In the genomic region with DNA sequence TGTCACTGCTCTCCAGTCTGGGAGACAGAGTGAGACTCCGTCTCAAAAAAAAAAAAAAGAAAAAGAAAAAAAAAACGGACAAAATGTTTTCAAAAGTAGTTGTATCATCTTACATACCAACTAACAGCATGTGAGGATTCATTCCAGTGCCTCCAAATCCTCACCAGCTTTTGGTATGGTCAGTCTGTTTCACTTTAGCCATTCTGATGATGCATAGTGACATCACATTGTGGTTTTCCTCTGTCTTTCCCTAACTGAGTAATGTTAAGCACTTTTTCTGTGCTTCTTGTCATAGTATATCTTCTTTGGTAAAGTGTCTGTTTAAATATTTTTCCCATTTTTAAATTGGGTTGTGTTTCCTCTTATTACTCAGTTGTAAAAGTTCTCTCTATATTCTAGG, we compare ENCODE assay signal across 13 cellular contexts.
DNase-seq lines count a peak whose midpoint lies in the region; ATAC-seq, FAIRE-seq and TF ChIP-seq lines count a peak whose summit lies in the region.
"Had no signal": no experiment of that assay in that cellular context is flagged by ENCODE, and none has a peak within 500 bp of the region (broad histone marks: within the 10 kb centered on the region; RNA-seq: fewer than 3 reads in every experiment).

No MANE protein-coding gene starts in this region.

- H3K4me1 Mint-ChIP-seq in HFFc6 (ENCODE audit: low read depth): peaks cover 41% of the 10 kb centered on the region
- no peaks in the 10 kb centered on the region for H3K4me1 Mint-ChIP-seq in mesothelial cell of epicardium
- H3K4me1 Mint-ChIP-seq: T-helper 17 cell had no signal

- no peak overlapping the region for H3K9ac ChIP-seq in kidney (ENCODE audit: low read length in 2 of 2)

- H3K36me3 Mint-ChIP-seq in HFFc6 (ENCODE audit: low read depth) (no peaks in the 10 kb centered on the region), mesothelial cell of epicardium (no peaks in the 10 kb centered on the region)
- H3K36me3 Mint-ChIP-seq: type B pancreatic cell had no signal

- no peak for ATAC-seq in left lung
- ATAC-seq: T-helper 17 cell had no signal

- no peak overlapping the region for H3K4me3 Mint-ChIP-seq in HFFc6
- H3K4me3 Mint-ChIP-seq in mesothelial cell of epicardium: no peak overlapping the region
- H3K4me3 Mint-ChIP-seq: T-helper 17 cell, type B pancreatic cell had no signal

- DNase-seq in AG04449 (ENCODE audit: low read depth, low spot score) (peak; percentile 57), HFFc6 (peak; percentile 93), amniotic epithelial cell (ENCODE audit: low read depth) (peak; percentile 93), foreskin fibroblast (peak; percentile 91 to 94), kidney (no peak), uterus (no peak), mesothelial cell of epicardium (ENCODE audit: low spot score in 2 of 2, unreplicated experiment in 2 of 2) (no peak), left lung (no peak)
- DNase-seq: activated CD4-positive, alpha-beta T cell treated with anti-CD3 and anti-CD28 coated beads, Interleukin-2, amount 50 U/mL, for 1 hour; activated gamma-delta T cell; nucleus accumbens; T-helper 17 cell had no signal

- H3K9me3 ChIP-seq in kidney (ENCODE audit: control insufficient read depth in 1 of 2, low read length in 2 of 2) (no peaks in the 10 kb centered on the region), uterus (no peaks in the 10 kb centered on the region), left lung (no peaks in the 10 kb centered on the region)

- TF ChIP-seq POLR2A in uterus (IDR thresholded peaks at IDR 0.05): no peak

- POLR2A ChIA-PET in AG04449 (lab: Yijun Ruan, JAX): no interaction called here

- TF ChIP-seq CTCF in AG04449 (IDR thresholded peaks at IDR 0.05; ENCODE audit: insufficient read depth, low read length, missing control alignments) (no peak), HFFc6 (IDR thresholded peaks at IDR 0.05) (no peak), foreskin fibroblast (IDR thresholded peaks at IDR 0.05; ENCODE audit: low read depth, low read length) (no peak), kidney (IDR thresholded peaks at IDR 0.05; ENCODE audit: borderline replicate concordance, extremely low read depth, insufficient read depth) (no peak), uterus (IDR thresholded peaks at IDR 0.05) (no peak), mesothelial cell of epicardium (IDR thresholded peaks at IDR 0.05; ENCODE audit: unreplicated experiment) (no peak), left lung (IDR thresholded peaks at IDR 0.05) (no peak)

- no peaks in the 10 kb centered on the region for H3K27me3 ChIP-seq in uterus
- H3K27me3 ChIP-seq in left lung: peaks cover 0 to 14% of the 10 kb centered on the region in 2 donors

- H3K27me3 Mint-ChIP-seq in HFFc6 (ENCODE audit: insufficient read depth): peaks cover 6% of the 10 kb centered on the region
- peaks cover 34% of the 10 kb centered on the region for H3K27me3 Mint-ChIP-seq in mesothelial cell of epicardium (ENCODE audit: low read depth)

- CTCF ChIA-PET in AG04449 (lab: Yijun Ruan, JAX): no interaction called here

- H3K4me3 ChIP-seq in AG04449 (ENCODE audit: low read depth, low read length) (no peak overlapping the region), foreskin fibroblast (ENCODE audit: low read depth in 1 of 2, low read length in 2 of 2) (no peak overlapping the region), kidney (ENCODE audit: low read length in 2 of 2) (no peak overlapping the region), uterus (no peak overlapping the region), left lung (no peak overlapping the region)

- FAIRE-seq in kidney (lab: Jason Lieb, UNC): no peak

- H3K27ac Mint-ChIP-seq in HFFc6 (no peak overlapping the region), mesothelial cell of epicardium (no peak overlapping the region)
- H3K27ac Mint-ChIP-seq: T-helper 17 cell, type B pancreatic cell had no signal

- intact Hi-C loops in kidney (cut with DNase I) (no loop called here), uterus (cut with DNase I; ENCODE audit: low total_unique reads) (no loop called here), left lung (cut with DNase I) (no loop called here)

- H3K9me3 Mint-ChIP-seq in HFFc6 (no peaks in the 10 kb centered on the region; the same call in 1 of the 2 replicates), mesothelial cell of epicardium (no peaks in the 10 kb centered on the region)
- H3K9me3 Mint-ChIP-seq: type B pancreatic cell had no signal

- H3K27ac ChIP-seq in kidney (ENCODE audit: low read depth in 2 of 2, low read length in 2 of 2) (no peak overlapping the region), uterus (no peak overlapping the region), left lung (no peak overlapping the region)

- H3K4me1 ChIP-seq in kidney (ENCODE audit: control insufficient read depth in 1 of 2, insufficient read depth in 1 of 2, low read depth in 1 of 2, low read length in 2 of 2) (no peaks in the 10 kb centered on the region), uterus (no peaks in the 10 kb centered on the region), left lung (no peaks in the 10 kb centered on the region)

- H3K36me3 ChIP-seq in kidney (ENCODE audit: control insufficient read depth in 1 of 2, insufficient read depth in 2 of 2, low read length in 2 of 2): no peaks in the 10 kb centered on the region
- H3K36me3 ChIP-seq in uterus: no peaks in the 10 kb centered on the region
- no peaks in the 10 kb centered on the region for H3K36me3 ChIP-seq in left lung

Comparison
In these comparisons a context has a peak if more than half of its experiments do, and no peak if none do; other contexts are left out.
1. DNase-seq: peak in AG04449 (single experiment), HFFc6 (single experiment), amniotic epithelial cell (single experiment) and foreskin fibroblast (2 of 2); none in kidney (single experiment), uterus (0 of 2), mesothelial cell of epicardium (0 of 2) and left lung (0 of 2).